In genomic region chr16:2178321-2179106, GRCh38 we compare ENCODE assay signal across 1 cellular context.
A peak's percentile ranks its signal among the peaks of the same experiment; 100 is the strongest.
TF ChIP-seq lines count a peak whose summit lies in the region.

No MANE protein-coding gene starts in this region.

TF ChIP-seq in WTC11, 78 proteins besides CTCF, POLR2A, EP300 and RAD21 (continued from another document and continues in another):
- no peak for TF ChIP-seq ZNF281 (CRISPR knock-in tag; IDR thresholded peaks at IDR 0.05)
- no peak for TF ChIP-seq ELF4 (CRISPR knock-in tag; IDR thresholded peaks at IDR 0.05; ENCODE audit: low read depth)
- TF ChIP-seq ZNF138 (CRISPR knock-in tag; conservative IDR thresholded peaks at IDR 0.05), result no peak
- 0 out of 2 replicates have a peak, but pooled peaks have one; percentile 61 for TF ChIP-seq EMX1 (CRISPR knock-in tag; IDR thresholded peaks at IDR 0.05)
- no peak; the same call in 1 of the 2 replicates for TF ChIP-seq PRDM15 (CRISPR knock-in tag; IDR thresholded peaks at IDR 0.05)
- TF ChIP-seq PREB (CRISPR knock-in tag; IDR thresholded peaks at IDR 0.05; ENCODE audit: borderline replicate concordance), result no peak
- TF ChIP-seq AFF4 (CRISPR knock-in tag; IDR thresholded peaks at IDR 0.05; ENCODE audit: borderline replicate concordance), result no peak
- no peak for TF ChIP-seq ZNF671 (CRISPR knock-in tag; IDR thresholded peaks at IDR 0.05)
- TF ChIP-seq FOXP4 (CRISPR knock-in tag; IDR thresholded peaks at IDR 0.05), result peak; percentile 91
- peak; percentile 62; the same call in 1 of the 2 replicates for TF ChIP-seq NFE2L1 (CRISPR knock-in tag; IDR thresholded peaks at IDR 0.05)
- TF ChIP-seq GABPB1 (CRISPR knock-in tag; IDR thresholded peaks at IDR 0.05), result no peak
- no peak for TF ChIP-seq FOXJ3 (CRISPR knock-in tag; IDR thresholded peaks at IDR 0.05; ENCODE audit: borderline replicate concordance)
- TF ChIP-seq ZNF512 (CRISPR knock-in tag; IDR thresholded peaks at IDR 0.05; ENCODE audit: borderline replicate concordance), result no peak
- no peak; the same call in 1 of the 2 replicates for TF ChIP-seq ZNF416 (CRISPR knock-in tag; IDR thresholded peaks at IDR 0.05)
- no peak for TF ChIP-seq NR1H2 (CRISPR knock-in tag; IDR thresholded peaks at IDR 0.05)
- peak; percentile 54; the same call in 1 of the 2 replicates for TF ChIP-seq ERG (CRISPR knock-in tag; IDR thresholded peaks at IDR 0.05)
- TF ChIP-seq NFATC4 (CRISPR knock-in tag; IDR thresholded peaks at IDR 0.05), result no peak
- TF ChIP-seq USF2 (CRISPR knock-in tag; IDR thresholded peaks at IDR 0.05), result no peak
- no peak for TF ChIP-seq E2F5 (CRISPR knock-in tag; IDR thresholded peaks at IDR 0.05)
- TF ChIP-seq TCF7 (CRISPR knock-in tag; IDR thresholded peaks at IDR 0.05; ENCODE audit: low read depth), result no peak
- no peak for TF ChIP-seq ZNF219 (CRISPR knock-in tag; IDR thresholded peaks at IDR 0.05; ENCODE audit: borderline replicate concordance)
- TF ChIP-seq OVOL2 (CRISPR knock-in tag; IDR thresholded peaks at IDR 0.05; ENCODE audit: borderline replicate concordance), result no peak
- no peak for TF ChIP-seq RORB (CRISPR knock-in tag; IDR thresholded peaks at IDR 0.05)
- no peak for TF ChIP-seq ZSCAN18 (CRISPR knock-in tag; IDR thresholded peaks at IDR 0.05)
- no peak for TF ChIP-seq ATF3 (CRISPR knock-in tag; conservative IDR thresholded peaks at IDR 0.05)
- 0 out of 2 replicates have a peak, but pooled peaks have one; percentile 49 for TF ChIP-seq E2F1 (CRISPR knock-in tag; IDR thresholded peaks at IDR 0.05)
- peak; percentile 77; the same call in 1 of the 2 replicates for TF ChIP-seq MYBL2 (CRISPR knock-in tag; IDR thresholded peaks at IDR 0.05)
- peak; percentile 99 for TF ChIP-seq SP1 (CRISPR knock-in tag; conservative IDR thresholded peaks at IDR 0.05)
